In genomic region chr4:15084780-15085179, GRCh38 we compare ENCODE assay signal across 30 cellular contexts.
"Had no signal": no experiment of that assay in that cellular context is flagged by ENCODE, and none has a peak within 500 bp of the region (broad histone marks: within the 10 kb centered on the region; RNA-seq: fewer than 3 reads in every experiment).

No MANE protein-coding gene starts in this region.

- H3K4me3 ChIP-seq: left lung, lung, mucosa of descending colon, pancreas, prostate gland, skin epidermis, stomach, testis, thyroid gland, transverse colon, upper lobe of left lung had no signal

- FAIRE-seq: islet of Langerhans, kidney, pancreas had no signal

- DNase-seq: hypothalamus; immature natural killer cell; kidney; left colon; left lung; midbrain; mucosa of descending colon; naive thymus-derived CD4-positive, alpha-beta T cell; nucleus accumbens; pancreas; posterior cingulate gyrus; retina; right cardiac atrium; stimulated activated CD4-positive, alpha-beta T cell treated with anti-CD3 and anti-CD28 coated beads, Interleukin-12 subunit alpha, Interleukin-12 subunit beta, amount 100 ng/mL, for 4 hours; stimulated activated CD4-positive, alpha-beta T cell treated with anti-CD3 and anti-CD28 coated beads, Interleukin-15, amount 100 ng/mL, for 24 hours; stimulated activated CD4-positive, alpha-beta T cell treated with anti-CD3 and anti-CD28 coated beads, Interleukin-2, amount 100 ng/mL, for 24 hours; stimulated activated CD4-positive, alpha-beta T cell treated with anti-CD3 and anti-CD28 coated beads, Interleukin-4, amount 100 ng/mL, for 1 hour; stimulated activated naive B cell treated with anti-CD40 and anti-IgM and Interleukin-4, amounts not matched to agents 10 μg/mL and 1 μg/mL and 100 μg/mL, for 72 hours; stimulated activated naive CD8-positive, alpha-beta T cell treated with anti-CD3 and anti-CD28 coated beads, Interleukin-15, Interleukin-2, amounts not matched to agents 100 U/mL and 50 U/mL, for 24 hours; stomach; testis; thyroid gland; transverse colon; upper lobe of left lung had no signal

- H3K9me3 ChIP-seq: mucosa of descending colon, pancreas, prostate gland, testis, thyroid gland, transverse colon, upper lobe of left lung had no signal

- H3K27ac ChIP-seq: left lung, pancreas, prostate gland, skin epidermis, stomach, testis, thyroid gland, transverse colon, upper lobe of left lung had no signal

- H3K4me1 ChIP-seq: left lung, pancreas, prostate gland, stomach, testis, thyroid gland, transverse colon, upper lobe of left lung had no signal

- H3K27me3 ChIP-seq: left lung, pancreas, stomach, testis, thyroid gland, transverse colon, upper lobe of left lung had no signal

- H3K36me3 ChIP-seq: left lung, pancreas, prostate gland, stomach, thyroid gland, transverse colon, upper lobe of left lung had no signal

- ATAC-seq: left colon; left lung; mucosa of descending colon; naive thymus-derived CD4-positive, alpha-beta T cell; natural killer cell treated with Interleukin-12 subunit alpha and Interleukin-12 subunit beta and Interleukin-15 and Interleukin-18, amount 100 ng/mL, for 72 hours; pancreas; right cardiac atrium; sciatic nerve; stimulated activated naive B cell treated with anti-CD40 and anti-IgM and Interleukin-4, amounts not matched to agents 10 μg/mL and 1 μg/mL and 100 μg/mL, for 72 hours; stimulated activated naive CD8-positive, alpha-beta T cell treated with anti-CD3 and anti-CD28 coated beads, Interleukin-15, Interleukin-2, amounts not matched to agents 100 U/mL and 50 U/mL, for 24 hours had no signal
